In the genomic region with DNA sequence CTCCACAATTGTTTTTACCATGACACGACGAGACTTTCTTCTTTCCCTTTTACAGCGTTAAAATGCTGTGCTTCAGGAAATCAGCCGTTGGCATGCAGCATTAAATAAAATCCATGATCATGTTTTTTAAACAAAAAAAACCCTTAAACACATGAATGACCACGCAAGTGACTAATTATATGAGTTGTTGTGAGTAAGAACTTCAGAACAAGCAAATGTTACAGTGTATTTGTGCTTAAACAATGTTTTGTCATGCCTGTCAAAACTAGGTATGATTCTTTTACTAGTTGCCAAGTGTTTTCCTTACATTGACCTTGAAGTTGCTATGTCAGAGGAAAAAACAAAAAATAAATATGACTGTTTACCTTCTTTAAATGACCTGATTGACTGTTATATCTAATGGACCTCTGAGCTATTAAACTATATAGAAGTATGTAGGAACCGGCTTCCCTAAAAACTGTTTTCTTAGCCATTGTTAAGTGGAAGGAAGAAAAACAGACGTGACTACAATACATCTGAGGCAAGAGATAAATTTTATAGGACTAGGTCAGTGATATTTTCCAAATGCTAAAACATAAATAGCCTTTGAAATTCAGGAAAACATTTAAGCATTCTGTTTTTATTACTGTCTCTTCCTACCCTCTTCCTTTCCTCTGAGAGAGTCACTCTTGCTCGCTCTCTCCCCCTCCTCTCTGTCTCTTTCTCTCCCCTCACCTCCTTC, we compare ENCODE assay signal across 2 cellular contexts.
TF ChIP-seq lines count a peak whose summit lies in the region.

No MANE protein-coding gene starts in this region.

TF ChIP-seq in endothelial cell of umbilical vein, 7 proteins besides CTCF, POLR2A, EP300 and RAD21:
- peak; percentile 16 for TF ChIP-seq FOS (IDR thresholded peaks at IDR 0.05; ENCODE audit: borderline replicate concordance, insufficient read depth, low read length)
- TF ChIP-seq MYC (IDR thresholded peaks at IDR 0.05; ENCODE audit: low read depth, low read length): no peak

TF ChIP-seq in neural cell, 6 proteins besides CTCF, POLR2A, EP300 and RAD21:
- no peak for TF ChIP-seq MXI1 (conservative IDR thresholded peaks at IDR 0.05; ENCODE audit: poor library complexity, severe bottlenecking)
- TF ChIP-seq POLR2AphosphoS5 (IDR thresholded peaks at IDR 0.05): no peak
- no peak for TF ChIP-seq SMC3 (conservative IDR thresholded peaks at IDR 0.05; ENCODE audit: poor library complexity)
- TF ChIP-seq REST (IDR thresholded peaks at IDR 0.05; ENCODE audit: borderline replicate concordance): no peak
- TF ChIP-seq TAF1 (IDR thresholded peaks at IDR 0.05; ENCODE audit: low read depth): no peak
- no peak for TF ChIP-seq EZH2 (IDR thresholded peaks at IDR 0.05; ENCODE audit: borderline replicate concordance, insufficient read depth, low read length, poor library complexity, severe bottlenecking)
